8 cellular contexts compared by ENCODE assay signal in genomic region chr10:110504111-110504735, GRCh38. TPM values are rescaled to one million over a fixed set of nuclear protein-coding genes. Genes with fewer than 3 reads are reported as not detected.
DNase-seq lines count a peak whose midpoint lies in the region; ATAC-seq and TF ChIP-seq lines count a peak whose summit lies in the region.

No MANE protein-coding gene starts in this region.

- no peaks in the 10 kb centered on the region for H3K27me3 ChIP-seq in CD4-positive, alpha-beta T cell (ENCODE audit: control insufficient read depth, insufficient read depth, low read length)
- no peaks in the 10 kb centered on the region for H3K27me3 ChIP-seq in esophagus muscularis mucosa

- POLR2A ChIA-PET in CD4-positive, alpha-beta T cell (lab: Charles Lee) = interaction anchor here (0.9 to 2.4 kb wide), 5 partner anchors 12 to 296 kb away, joined by 3 to 15 read pairs (median 4); no protein-coding TSS in a partner anchor

- H3K27ac Mint-ChIP-seq in CD4-positive, alpha-beta T cell = peak overlapping the region; percentile 79

- H3K9me3 ChIP-seq in CD4-positive, alpha-beta T cell (ENCODE audit: control insufficient read depth, low read length) = no peaks in the 10 kb centered on the region
- H3K9me3 ChIP-seq in esophagus muscularis mucosa = no peaks in the 10 kb centered on the region

- H3K4me3 ChIP-seq in esophagus muscularis mucosa = peak overlapping the region in 3 of 4 donors; percentile 2 to 18 (median 2)

- H3K4me1 ChIP-seq in esophagus muscularis mucosa = peaks cover 65 to 86% (median 72%) of the 10 kb centered on the region in 4 donors

- TF ChIP-seq EP300 in esophagus muscularis mucosa (IDR thresholded peaks at IDR 0.05) = no peak

- peaks cover 28% of the 10 kb centered on the region for H3K36me3 Mint-ChIP-seq in CD4-positive, alpha-beta T cell (ENCODE audit: low read depth)

- CTCF ChIA-PET in CD4-positive, alpha-beta T cell (lab: Charles Lee) = interaction anchor here (1.3 to 2.6 kb wide), 3 partner anchors 35 to 198 kb away, joined by 3 to 8 read pairs (median 7); no protein-coding TSS in a partner anchor

- H3K27me3 Mint-ChIP-seq in CD4-positive, alpha-beta T cell = no peaks in the 10 kb centered on the region

- intact Hi-C loops in CD4-positive, alpha-beta T cell (cut with DNase I, micrococcal nuclease) = loop anchor here (5.0 kb wide), 2 partner anchors 33 to 43 kb away; no protein-coding TSS in a partner anchor
- intact Hi-C loops in esophagus muscularis mucosa (cut with DNase I) = loop anchor here (5.0 kb wide), 1 partner anchor 197 kb away; no protein-coding TSS in a partner anchor

- H3K36me3 ChIP-seq in esophagus muscularis mucosa = peaks cover 0 to 19% (median 9%) of the 10 kb centered on the region in 4 donors

- H3K4me1 Mint-ChIP-seq in CD4-positive, alpha-beta T cell (ENCODE audit: low read depth) = peaks cover 67% of the 10 kb centered on the region

- no peak for TF ChIP-seq POLR2A in esophagus muscularis mucosa (IDR thresholded peaks at IDR 0.05; ENCODE audit: low read depth)

- TF ChIP-seq CTCF in CD4-positive, alpha-beta T cell (IDR thresholded peaks at IDR 0.05) = no peak
- no peak for TF ChIP-seq CTCF in esophagus muscularis mucosa (IDR thresholded peaks at IDR 0.05)

- peak overlapping the region; percentile 26 for H3K27ac ChIP-seq in CD4-positive, alpha-beta T cell (ENCODE audit: low read depth, low read length)
- peak overlapping the region; percentile 60 to 93 (median 85) for H3K27ac ChIP-seq in esophagus muscularis mucosa (replicated peaks in 1 of 4)

- peak; percentile 70 for ATAC-seq in CD4-positive, alpha-beta T cell (ENCODE audit: poor library complexity)
- peak; percentile 58 for ATAC-seq in GM19468 (IDR thresholded peaks at IDR 0.05; ENCODE audit: extremely low read depth, unreplicated experiment)
- ATAC-seq in HG03558 (IDR thresholded peaks at IDR 0.05; ENCODE audit: extremely low read depth, unreplicated experiment) = peak; percentile 47

- 6% methylated on average over 4 of the region's 4 CpGs for WGBS in esophagus muscularis mucosa

- no peaks in the 10 kb centered on the region for H3K9me3 Mint-ChIP-seq in CD4-positive, alpha-beta T cell

- DNase-seq in CD4-positive, alpha-beta T cell = peak in 7 of 10 experiments; percentile 15 to 39 (median 25)
- peak; percentile 44 for DNase-seq in activated CD4-positive, alpha-beta T cell treated with anti-CD3 and anti-CD28 coated beads, Interleukin-2, amount 50 U/mL, for 1 hour
- no peak for DNase-seq in esophagus muscularis mucosa (ENCODE audit: extremely low spot score)
- peak; percentile 85 for DNase-seq in pulmonary artery endothelial cell (ENCODE audit: low read depth, low spot score)
- DNase-seq in NCI-H128 (lab: John Stamatoyannopoulos, UW; ENCODE audit: unreplicated experiment) = no peak
- DNase-seq in SW 1271 (lab: John Stamatoyannopoulos, UW) = no peak

- peak overlapping the region; percentile 76 for H3K4me3 Mint-ChIP-seq in CD4-positive, alpha-beta T cell

RNA-seq across cellular contexts. Expression of gene DUSP5, which starts 6.5 kb away (rescaled TPM):
- total RNA-seq in CD4-positive, alpha-beta T cell = 10 to 100 TPM; 64.3 to 66.2 TPM
- 10 to 100 TPM in 1 of 4 donors, 1 to 10 TPM in 3; 3.8 to 25.7 (median 4.6) TPM for total RNA-seq in esophagus muscularis mucosa
- total RNA-seq in pulmonary artery endothelial cell = 18.9 and 21.6 TPM in 2 replicates

Comparison
In these comparisons a context has a peak if more than half of its experiments do, and no peak if none do; other contexts are left out.
1. DNase-seq: peak in CD4-positive, alpha-beta T cell (7 of 10), activated CD4-positive, alpha-beta T cell treated with anti-CD3 and anti-CD28 coated beads, Interleukin-2, amount 50 U/mL, for 1 hour (single experiment) and pulmonary artery endothelial cell (single experiment); none in esophagus muscularis mucosa (single experiment), NCI-H128 (single experiment) and SW 1271 (0 of 2).
2. Peak in every context shown above with its lines, with median percentiles within 50 percentile points of each other: ATAC-seq.